Comparison of ENCODE assay signal across 11 cellular contexts in genomic region chr10:63003816-63004453, GRCh38.
DNase-seq lines count a peak whose midpoint lies in the region; TF ChIP-seq lines count a peak whose summit lies in the region.
"Had no signal": no experiment of that assay in that cellular context is flagged by ENCODE, and none has a peak within 500 bp of the region (broad histone marks: within the 10 kb centered on the region; RNA-seq: fewer than 3 reads in every experiment).

No MANE protein-coding gene starts in this region.

- POLR2A ChIA-PET in AG04450 (lab: Yijun Ruan, JAX) (no interaction called here), RWPE1 (lab: Yijun Ruan, JAX; ENCODE audit: low non-redundant PET) (no interaction called here)

- TF ChIP-seq CTCF in AG04450 (IDR thresholded peaks at IDR 0.05; ENCODE audit: low read depth, low read length) (peak; percentile 33), GM12864 (IDR thresholded peaks at IDR 0.05; ENCODE audit: low read depth, low read length, missing control alignments) (peak; percentile 40), RWPE1 (conservative IDR thresholded peaks at IDR 0.05; ENCODE audit: low read depth) (peak; percentile 44)

- CTCF ChIA-PET in AG04450 (lab: Charles Lee) = interaction anchor here (1.3 kb wide), 2 partner anchors 12 to 18 kb away, joined by 3 read pairs; no protein-coding TSS in a partner anchor
- CTCF ChIA-PET in RWPE1 (lab: Yijun Ruan, JAX) = interaction anchor here (1.0 kb wide), 1 partner anchor 152 kb away, joined by 4 read pairs; no protein-coding TSS in a partner anchor

- H3K9me3 ChIP-seq in AG04450 (ENCODE audit: control insufficient read depth, insufficient read depth, low read length) = no peaks in the 10 kb centered on the region

- DNase-seq in AG04450 (ENCODE audit: low read depth, low spot score) = no peak
- DNase-seq in GM12864 (ENCODE audit: low read depth) = no peak
- peak; percentile 22 for DNase-seq in RWPE1 (ENCODE audit: low spot score)
- peak; percentile 27 for DNase-seq in germinal center (ENCODE audit: low spot score)
- no peak for DNase-seq in NCI-H82 treated with DMSO at 0.1 percent for 48 hours (lab: John Stamatoyannopoulos, UW; ENCODE audit: unreplicated experiment)
- DNase-seq in NCI-H510A treated with DMSO at 0.1 percent for 48 hours (lab: John Stamatoyannopoulos, UW) = no peak
- no peak for DNase-seq in NCI-H1694 treated with DMSO at 0.1 percent for 48 hours (lab: John Stamatoyannopoulos, UW)
- no peak for DNase-seq in activated CD8-positive, alpha-beta memory T cell treated with anti-CD3 and anti-CD28 coated beads, Interleukin-2, amount 50 U/mL, for 48 hours
- DNase-seq: NCI-H1092, posterior cingulate gyrus, SHP77 treated with DMSO at 0.1 percent for 48 hours had no signal

- H3K4me3 ChIP-seq in AG04450 (ENCODE audit: low read depth, low read length) (no peak overlapping the region), GM12864 (ENCODE audit: low read depth, low read length) (no peak overlapping the region)

- H3K27ac ChIP-seq in AG04450 (ENCODE audit: low read depth, low read length) = no peak overlapping the region
- no peak overlapping the region for H3K27ac ChIP-seq in RWPE1

- peaks cover 3% of the 10 kb centered on the region for H3K27me3 ChIP-seq in AG04450 (ENCODE audit: control insufficient read depth, insufficient read depth, low read length)

Comparison
In these comparisons a context has a peak if more than half of its experiments do, and no peak if none do; other contexts are left out.
1. DNase-seq: peak in RWPE1 (single experiment) and germinal center (single experiment); none in AG04450 (single experiment), GM12864 (single experiment), NCI-H82 treated with DMSO at 0.1 percent for 48 hours (single experiment), NCI-H510A treated with DMSO at 0.1 percent for 48 hours (single experiment), NCI-H1694 treated with DMSO at 0.1 percent for 48 hours (single experiment) and activated CD8-positive, alpha-beta memory T cell treated with anti-CD3 and anti-CD28 coated beads, Interleukin-2, amount 50 U/mL, for 48 hours (single experiment).
2. Peak in every context shown above with its lines, with median percentiles within 50 percentile points of each other: CTCF ChIP-seq.